ENCODE assay signal across 1 cellular context in the genomic region with DNA sequence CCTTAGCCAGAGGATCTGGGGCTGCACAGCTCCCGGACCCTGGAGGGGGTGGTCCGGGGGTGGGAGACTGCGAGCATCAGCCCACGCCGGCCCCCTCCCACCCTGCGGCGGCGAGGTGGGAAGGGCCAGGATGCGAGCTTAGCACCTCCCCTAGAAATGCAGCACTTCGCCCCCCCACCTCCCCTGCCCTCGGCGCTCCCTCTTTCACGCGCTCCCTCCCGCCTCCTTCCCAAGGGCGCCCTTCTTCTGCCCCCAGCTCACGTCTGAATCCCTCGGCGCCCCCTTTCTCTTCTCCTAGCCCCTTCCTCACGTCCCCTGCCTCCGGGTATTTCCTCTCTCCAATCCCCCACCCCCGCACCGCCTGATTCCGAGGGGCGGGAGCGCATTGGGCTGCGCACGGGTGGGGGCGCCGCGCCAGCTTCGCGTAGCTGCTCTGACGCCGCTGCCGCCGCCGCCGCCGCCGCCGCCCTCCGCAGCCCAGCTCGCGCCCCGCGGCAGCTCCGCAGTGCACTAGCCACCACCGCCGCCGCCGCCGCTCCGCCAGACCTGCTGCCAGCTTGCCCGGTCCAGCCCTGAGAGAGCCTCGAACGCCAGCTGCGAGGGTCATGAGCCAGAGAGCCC.
TF ChIP-seq lines count a peak whose summit lies in the region.

A gene with protein sequence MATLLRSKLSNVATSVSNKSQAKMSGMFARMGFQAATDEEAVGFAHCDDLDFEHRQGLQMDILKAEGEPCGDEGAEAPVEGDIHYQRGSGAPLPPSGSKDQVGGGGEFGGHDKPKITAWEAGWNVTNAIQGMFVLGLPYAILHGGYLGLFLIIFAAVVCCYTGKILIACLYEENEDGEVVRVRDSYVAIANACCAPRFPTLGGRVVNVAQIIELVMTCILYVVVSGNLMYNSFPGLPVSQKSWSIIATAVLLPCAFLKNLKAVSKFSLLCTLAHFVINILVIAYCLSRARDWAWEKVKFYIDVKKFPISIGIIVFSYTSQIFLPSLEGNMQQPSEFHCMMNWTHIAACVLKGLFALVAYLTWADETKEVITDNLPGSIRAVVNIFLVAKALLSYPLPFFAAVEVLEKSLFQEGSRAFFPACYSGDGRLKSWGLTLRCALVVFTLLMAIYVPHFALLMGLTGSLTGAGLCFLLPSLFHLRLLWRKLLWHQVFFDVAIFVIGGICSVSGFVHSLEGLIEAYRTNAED (plus strand): TSS at position 505 of the 621 bp plus-strand sequence. CDS start 239 bp downstream, outside the sequence.

TF ChIP-seq in H1, 55 proteins besides CTCF, POLR2A, EP300 and RAD21:
- TF ChIP-seq, protein P1, sequence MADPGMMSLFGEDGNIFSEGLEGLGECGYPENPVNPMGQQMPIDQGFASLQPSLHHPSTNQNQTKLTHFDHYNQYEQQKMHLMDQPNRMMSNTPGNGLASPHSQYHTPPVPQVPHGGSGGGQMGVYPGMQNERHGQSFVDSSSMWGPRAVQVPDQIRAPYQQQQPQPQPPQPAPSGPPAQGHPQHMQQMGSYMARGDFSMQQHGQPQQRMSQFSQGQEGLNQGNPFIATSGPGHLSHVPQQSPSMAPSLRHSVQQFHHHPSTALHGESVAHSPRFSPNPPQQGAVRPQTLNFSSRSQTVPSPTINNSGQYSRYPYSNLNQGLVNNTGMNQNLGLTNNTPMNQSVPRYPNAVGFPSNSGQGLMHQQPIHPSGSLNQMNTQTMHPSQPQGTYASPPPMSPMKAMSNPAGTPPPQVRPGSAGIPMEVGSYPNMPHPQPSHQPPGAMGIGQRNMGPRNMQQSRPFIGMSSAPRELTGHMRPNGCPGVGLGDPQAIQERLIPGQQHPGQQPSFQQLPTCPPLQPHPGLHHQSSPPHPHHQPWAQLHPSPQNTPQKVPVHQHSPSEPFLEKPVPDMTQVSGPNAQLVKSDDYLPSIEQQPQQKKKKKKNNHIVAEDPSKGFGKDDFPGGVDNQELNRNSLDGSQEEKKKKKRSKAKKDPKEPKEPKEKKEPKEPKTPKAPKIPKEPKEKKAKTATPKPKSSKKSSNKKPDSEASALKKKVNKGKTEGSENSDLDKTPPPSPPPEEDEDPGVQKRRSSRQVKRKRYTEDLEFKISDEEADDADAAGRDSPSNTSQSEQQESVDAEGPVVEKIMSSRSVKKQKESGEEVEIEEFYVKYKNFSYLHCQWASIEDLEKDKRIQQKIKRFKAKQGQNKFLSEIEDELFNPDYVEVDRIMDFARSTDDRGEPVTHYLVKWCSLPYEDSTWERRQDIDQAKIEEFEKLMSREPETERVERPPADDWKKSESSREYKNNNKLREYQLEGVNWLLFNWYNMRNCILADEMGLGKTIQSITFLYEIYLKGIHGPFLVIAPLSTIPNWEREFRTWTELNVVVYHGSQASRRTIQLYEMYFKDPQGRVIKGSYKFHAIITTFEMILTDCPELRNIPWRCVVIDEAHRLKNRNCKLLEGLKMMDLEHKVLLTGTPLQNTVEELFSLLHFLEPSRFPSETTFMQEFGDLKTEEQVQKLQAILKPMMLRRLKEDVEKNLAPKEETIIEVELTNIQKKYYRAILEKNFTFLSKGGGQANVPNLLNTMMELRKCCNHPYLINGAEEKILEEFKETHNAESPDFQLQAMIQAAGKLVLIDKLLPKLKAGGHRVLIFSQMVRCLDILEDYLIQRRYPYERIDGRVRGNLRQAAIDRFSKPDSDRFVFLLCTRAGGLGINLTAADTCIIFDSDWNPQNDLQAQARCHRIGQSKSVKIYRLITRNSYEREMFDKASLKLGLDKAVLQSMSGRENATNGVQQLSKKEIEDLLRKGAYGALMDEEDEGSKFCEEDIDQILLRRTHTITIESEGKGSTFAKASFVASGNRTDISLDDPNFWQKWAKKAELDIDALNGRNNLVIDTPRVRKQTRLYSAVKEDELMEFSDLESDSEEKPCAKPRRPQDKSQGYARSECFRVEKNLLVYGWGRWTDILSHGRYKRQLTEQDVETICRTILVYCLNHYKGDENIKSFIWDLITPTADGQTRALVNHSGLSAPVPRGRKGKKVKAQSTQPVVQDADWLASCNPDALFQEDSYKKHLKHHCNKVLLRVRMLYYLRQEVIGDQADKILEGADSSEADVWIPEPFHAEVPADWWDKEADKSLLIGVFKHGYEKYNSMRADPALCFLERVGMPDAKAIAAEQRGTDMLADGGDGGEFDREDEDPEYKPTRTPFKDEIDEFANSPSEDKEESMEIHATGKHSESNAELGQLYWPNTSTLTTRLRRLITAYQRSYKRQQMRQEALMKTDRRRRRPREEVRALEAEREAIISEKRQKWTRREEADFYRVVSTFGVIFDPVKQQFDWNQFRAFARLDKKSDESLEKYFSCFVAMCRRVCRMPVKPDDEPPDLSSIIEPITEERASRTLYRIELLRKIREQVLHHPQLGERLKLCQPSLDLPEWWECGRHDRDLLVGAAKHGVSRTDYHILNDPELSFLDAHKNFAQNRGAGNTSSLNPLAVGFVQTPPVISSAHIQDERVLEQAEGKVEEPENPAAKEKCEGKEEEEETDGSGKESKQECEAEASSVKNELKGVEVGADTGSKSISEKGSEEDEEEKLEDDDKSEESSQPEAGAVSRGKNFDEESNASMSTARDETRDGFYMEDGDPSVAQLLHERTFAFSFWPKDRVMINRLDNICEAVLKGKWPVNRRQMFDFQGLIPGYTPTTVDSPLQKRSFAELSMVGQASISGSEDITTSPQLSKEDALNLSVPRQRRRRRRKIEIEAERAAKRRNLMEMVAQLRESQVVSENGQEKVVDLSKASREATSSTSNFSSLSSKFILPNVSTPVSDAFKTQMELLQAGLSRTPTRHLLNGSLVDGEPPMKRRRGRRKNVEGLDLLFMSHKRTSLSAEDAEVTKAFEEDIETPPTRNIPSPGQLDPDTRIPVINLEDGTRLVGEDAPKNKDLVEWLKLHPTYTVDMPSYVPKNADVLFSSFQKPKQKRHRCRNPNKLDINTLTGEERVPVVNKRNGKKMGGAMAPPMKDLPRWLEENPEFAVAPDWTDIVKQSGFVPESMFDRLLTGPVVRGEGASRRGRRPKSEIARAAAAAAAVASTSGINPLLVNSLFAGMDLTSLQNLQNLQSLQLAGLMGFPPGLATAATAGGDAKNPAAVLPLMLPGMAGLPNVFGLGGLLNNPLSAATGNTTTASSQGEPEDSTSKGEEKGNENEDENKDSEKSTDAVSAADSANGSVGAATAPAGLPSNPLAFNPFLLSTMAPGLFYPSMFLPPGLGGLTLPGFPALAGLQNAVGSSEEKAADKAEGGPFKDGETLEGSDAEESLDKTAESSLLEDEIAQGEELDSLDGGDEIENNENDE (IDR thresholded peaks at IDR 0.05; ENCODE audit: insufficient replicate concordance, low read length), result no peak
- TF ChIP-seq CHD2 (IDR thresholded peaks at IDR 0.05; ENCODE audit: low read length), result no peak
- TF ChIP-seq TEAD4 (IDR thresholded peaks at IDR 0.05; ENCODE audit: low read depth, low read length), result no peak
- TF ChIP-seq NRF1 (IDR thresholded peaks at IDR 0.05; ENCODE audit: low read depth, low read length), result no peak
- no peak for TF ChIP-seq YY1 (IDR thresholded peaks at IDR 0.05; ENCODE audit: low read depth, low read length)
- TF ChIP-seq SIX5 (IDR thresholded peaks at IDR 0.05; ENCODE audit: low read depth, low read length), result no peak
- TF ChIP-seq, protein P2, sequence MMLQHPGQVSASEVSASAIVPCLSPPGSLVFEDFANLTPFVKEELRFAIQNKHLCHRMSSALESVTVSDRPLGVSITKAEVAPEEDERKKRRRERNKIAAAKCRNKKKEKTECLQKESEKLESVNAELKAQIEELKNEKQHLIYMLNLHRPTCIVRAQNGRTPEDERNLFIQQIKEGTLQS (IDR thresholded peaks at IDR 0.05; ENCODE audit: insufficient read depth, low read depth, low read length), result no peak
- TF ChIP-seq, protein P3, sequence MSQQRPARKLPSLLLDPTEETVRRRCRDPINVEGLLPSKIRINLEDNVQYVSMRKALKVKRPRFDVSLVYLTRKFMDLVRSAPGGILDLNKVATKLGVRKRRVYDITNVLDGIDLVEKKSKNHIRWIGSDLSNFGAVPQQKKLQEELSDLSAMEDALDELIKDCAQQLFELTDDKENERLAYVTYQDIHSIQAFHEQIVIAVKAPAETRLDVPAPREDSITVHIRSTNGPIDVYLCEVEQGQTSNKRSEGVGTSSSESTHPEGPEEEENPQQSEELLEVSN (IDR thresholded peaks at IDR 0.05), result peak; percentile 57; the same call in 1 of the 2 replicates
- 0 out of 4 replicates have a peak, but pooled peaks of 1 of the 2 experiments have one; percentile 21 for TF ChIP-seq SIN3A (conservative IDR thresholded peaks at IDR 0.05 in 1 of 2, IDR thresholded peaks at IDR 0.05 in 1 of 2; ENCODE audit: low read depth in 1 of 2, low read length in 2 of 2)
- no peak for TF ChIP-seq CREB1 (IDR thresholded peaks at IDR 0.05)
- TF ChIP-seq, protein P4, sequence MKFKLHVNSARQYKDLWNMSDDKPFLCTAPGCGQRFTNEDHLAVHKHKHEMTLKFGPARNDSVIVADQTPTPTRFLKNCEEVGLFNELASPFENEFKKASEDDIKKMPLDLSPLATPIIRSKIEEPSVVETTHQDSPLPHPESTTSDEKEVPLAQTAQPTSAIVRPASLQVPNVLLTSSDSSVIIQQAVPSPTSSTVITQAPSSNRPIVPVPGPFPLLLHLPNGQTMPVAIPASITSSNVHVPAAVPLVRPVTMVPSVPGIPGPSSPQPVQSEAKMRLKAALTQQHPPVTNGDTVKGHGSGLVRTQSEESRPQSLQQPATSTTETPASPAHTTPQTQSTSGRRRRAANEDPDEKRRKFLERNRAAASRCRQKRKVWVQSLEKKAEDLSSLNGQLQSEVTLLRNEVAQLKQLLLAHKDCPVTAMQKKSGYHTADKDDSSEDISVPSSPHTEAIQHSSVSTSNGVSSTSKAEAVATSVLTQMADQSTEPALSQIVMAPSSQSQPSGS (IDR thresholded peaks at IDR 0.05; ENCODE audit: low read length), result no peak
- no peak for TF ChIP-seq CBX8 (IDR thresholded peaks at IDR 0.05; ENCODE audit: borderline replicate concordance, low read depth, low read length)
- TF ChIP-seq SP1 (IDR thresholded peaks at IDR 0.05; ENCODE audit: low read depth, low read length), result peak; percentile 50; the same call in 1 of the 2 replicates
- TF ChIP-seq CHD1 (IDR thresholded peaks at IDR 0.05; ENCODE audit: low read depth, low read length), result no peak
- TF ChIP-seq, protein P5, sequence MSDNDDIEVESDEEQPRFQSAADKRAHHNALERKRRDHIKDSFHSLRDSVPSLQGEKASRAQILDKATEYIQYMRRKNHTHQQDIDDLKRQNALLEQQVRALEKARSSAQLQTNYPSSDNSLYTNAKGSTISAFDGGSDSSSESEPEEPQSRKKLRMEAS (IDR thresholded peaks at IDR 0.05), result 0 out of 2 replicates have a peak, but pooled peaks have one; percentile 9
- no peak for TF ChIP-seq ASH2L (IDR thresholded peaks at IDR 0.05; ENCODE audit: low read length)
- no peak for TF ChIP-seq RFX5 (IDR thresholded peaks at IDR 0.05; ENCODE audit: borderline replicate concordance, low read depth, low read length)
- TF ChIP-seq POU5F1 (IDR thresholded peaks at IDR 0.05; ENCODE audit: low read depth, low read length), result no peak
- TF ChIP-seq TAF1 (IDR thresholded peaks at IDR 0.05; ENCODE audit: low read depth, low read length), result no peak
- TF ChIP-seq KDM4A (IDR thresholded peaks at IDR 0.05; ENCODE audit: low read depth, low read length, severe bottlenecking), result peak; percentile 63
- peak; percentile 72 for TF ChIP-seq CTBP2 (IDR thresholded peaks at IDR 0.05; ENCODE audit: borderline replicate concordance, insufficient read depth, insufficient read length, low read length)
- peak; percentile 93 for TF ChIP-seq EGR1 (IDR thresholded peaks at IDR 0.05; ENCODE audit: borderline replicate concordance, low read depth, low read length)
- 0 out of 2 replicates have a peak, but pooled peaks have one; percentile 2 for TF ChIP-seq RBBP5 (IDR thresholded peaks at IDR 0.05; ENCODE audit: borderline replicate concordance, low read depth, low read length)
- TF ChIP-seq CBX5 (IDR thresholded peaks at IDR 0.05; ENCODE audit: low read depth, low read length), result no peak
- no peak for TF ChIP-seq FOSL1 (IDR thresholded peaks at IDR 0.05; ENCODE audit: insufficient read depth, low read depth, low read length)
- no peak for TF ChIP-seq TBP (IDR thresholded peaks at IDR 0.05; ENCODE audit: low read depth, low read length)
- no peak for TF ChIP-seq SP4 (IDR thresholded peaks at IDR 0.05; ENCODE audit: low read length)
- no peak for TF ChIP-seq SIRT6 (IDR thresholded peaks at IDR 0.05; ENCODE audit: low read length)
- no peak for TF ChIP-seq BRCA1 (IDR thresholded peaks at IDR 0.05; ENCODE audit: low read depth, low read length)
- no peak for TF ChIP-seq TCF12 (IDR thresholded peaks at IDR 0.05; ENCODE audit: low read depth, low read length)
- no peak for TF ChIP-seq GTF2F1 (IDR thresholded peaks at IDR 0.05; ENCODE audit: borderline replicate concordance, low read depth, low read length)
- TF ChIP-seq PHF8 (conservative IDR thresholded peaks at IDR 0.05; ENCODE audit: low read depth, low read length), result no peak
- no peak for TF ChIP-seq CEBPB (IDR thresholded peaks at IDR 0.05; ENCODE audit: low read depth, low read length)
- no peak for TF ChIP-seq JUND (IDR thresholded peaks at IDR 0.05; ENCODE audit: low read length)
- no peak for TF ChIP-seq BCL11A (IDR thresholded peaks at IDR 0.05; ENCODE audit: low read depth in 2 of 2, low read length in 2 of 2)
- TF ChIP-seq SRF (IDR thresholded peaks at IDR 0.05; ENCODE audit: low read depth, low read length), result no peak
- TF ChIP-seq HDAC6 (IDR thresholded peaks at IDR 0.05; ENCODE audit: low read depth, low read length), result no peak
